In the genomic region with DNA sequence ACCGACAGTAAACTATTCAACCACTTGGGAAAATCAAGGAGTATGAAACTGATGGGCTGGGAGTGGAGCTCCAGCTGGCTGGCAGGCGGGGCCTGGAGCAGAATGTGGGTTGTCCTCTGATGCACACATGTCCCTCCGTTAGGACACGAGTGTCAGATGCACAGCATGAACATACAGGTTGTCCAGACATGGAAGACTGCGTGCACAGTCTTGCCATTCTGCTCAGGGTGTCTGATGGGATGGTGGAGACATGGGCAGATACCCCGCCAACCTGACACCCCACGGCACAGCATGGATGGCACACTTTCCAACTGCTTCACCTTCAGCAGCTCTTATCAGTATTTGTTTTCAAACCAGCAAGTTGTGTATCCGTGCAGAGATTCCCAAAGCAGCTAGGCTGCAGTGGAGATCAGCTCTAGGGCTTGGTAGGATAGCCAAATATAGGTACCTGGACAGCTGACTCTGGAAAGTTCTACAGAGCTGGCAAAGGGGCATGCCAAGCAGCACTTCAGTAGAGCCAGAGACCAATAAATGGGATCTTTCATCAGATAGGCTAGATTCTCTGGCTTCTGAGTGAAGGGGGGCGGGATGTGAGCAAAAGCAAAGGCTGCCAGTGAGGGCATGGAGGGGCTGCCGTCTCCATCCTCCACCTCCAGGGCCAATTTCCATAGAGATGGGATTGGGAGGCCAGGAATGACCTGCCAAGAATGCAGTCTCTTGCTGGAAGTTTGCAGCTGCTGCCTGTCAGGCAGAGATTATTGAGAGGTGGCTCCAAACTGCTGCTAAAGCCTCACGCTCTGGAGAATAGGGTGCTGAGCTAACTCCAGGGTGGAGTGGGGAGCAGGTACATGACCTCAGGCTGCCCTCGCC, we compare ENCODE assay signal across 24 cellular contexts. TPM values are rescaled to one million over a fixed set of nuclear protein-coding genes. Genes with fewer than 3 reads are reported as not detected.
DNase-seq lines count a peak whose midpoint lies in the region; ATAC-seq, FAIRE-seq and TF ChIP-seq lines count a peak whose summit lies in the region.
"Had no signal": no experiment of that assay in that cellular context is flagged by ENCODE, and none has a peak within 500 bp of the region (broad histone marks: within the 10 kb centered on the region; RNA-seq: fewer than 3 reads in every experiment).

No MANE protein-coding gene starts in this region.

- CTCF ChIA-PET in HepG2 (lab: Yijun Ruan, JAX; ENCODE audit: low intra/inter-chr PET ratio, low total read pairs): no interaction called here

- H3K4me3 Mint-ChIP-seq in activated T-cell treated with anti-CD3 and anti-CD28 coated beads, Interleukin-2, amount 50 U/mL, for 72 hours: no peak overlapping the region
- H3K4me3 Mint-ChIP-seq: CD4-positive, alpha-beta T cell; IgD-negative memory B cell had no signal

- no peaks in the 10 kb centered on the region for H3K4me1 Mint-ChIP-seq in activated T-cell treated with anti-CD3 and anti-CD28 coated beads, Interleukin-2, amount 50 U/mL, for 72 hours (ENCODE audit: low read depth)
- H3K4me1 Mint-ChIP-seq: IgD-negative memory B cell had no signal

- DNase-seq in Ammon's horn (ENCODE audit: low spot score) (peak; percentile 62), esophagus muscularis mucosa (ENCODE audit: extremely low spot score) (peak; percentile 84), right atrium auricular region (ENCODE audit: low spot score) (peak; percentile 40), psoas muscle (no peak), hepatocyte (ENCODE audit: low spot score) (no peak), HepG2 (ENCODE audit: low spot score) (no peak), ecto neural progenitor cell (ENCODE audit: low spot score) (no peak)
- DNase-seq in activated T-cell treated with anti-CD3 and anti-CD28 coated beads, Interleukin-2, amount 50 U/mL, for 72 hours: no peak
- DNase-seq: CD4-positive, alpha-beta T cell; DMS153; GDM1; H7; Karpas-422; MG63; NCI-H1048; NCI-H1436; NCI-H1930; NCI-H226; NCI-H526; Peyer's patch; SHP77 had no signal

- TF ChIP-seq POLR2A in esophagus muscularis mucosa (IDR thresholded peaks at IDR 0.05; ENCODE audit: low read depth): no peak
- TF ChIP-seq POLR2A in HepG2 (IDR thresholded peaks at IDR 0.05; ENCODE audit: insufficient read depth in 1 of 2, low read depth in 2 of 2, low read length in 2 of 2): no peak

- WGBS in esophagus muscularis mucosa: 80% methylated on average over 11 of the region's 12 CpGs
- WGBS in psoas muscle, 3 donors: 38 to 54% (median 46%) methylated on average over 12 of the region's 12 CpGs
- WGBS in hepatocyte (ENCODE audit: low lambda C conversion rate, missing lambda C conversion rate): 87% methylated on average over 12 of the region's 12 CpGs
- 17% methylated on average over 11 of the region's 12 CpGs for WGBS in HepG2 (ENCODE audit: low lambda C conversion rate)

- H3K79me2 ChIP-seq in hepatocyte: no peaks in the 10 kb centered on the region
- no peaks in the 10 kb centered on the region for H3K79me2 ChIP-seq in HepG2 (ENCODE audit: insufficient read depth, low read length)

- no TSS peak for BruUV-seq in HepG2 (replicated peaks; lab: Mats Ljungman, UMichigan)

- no peaks in the 10 kb centered on the region for H3K36me3 Mint-ChIP-seq in activated T-cell treated with anti-CD3 and anti-CD28 coated beads, Interleukin-2, amount 50 U/mL, for 72 hours (ENCODE audit: insufficient read depth in 2 of 2)
- H3K36me3 Mint-ChIP-seq: IgD-negative memory B cell had no signal

- H3K27ac ChIP-seq in esophagus muscularis mucosa (replicated peaks in 1 of 4): no peak overlapping the region
- no peak overlapping the region for H3K27ac ChIP-seq in right atrium auricular region
- no peak overlapping the region for H3K27ac ChIP-seq in psoas muscle
- no peak overlapping the region for H3K27ac ChIP-seq in hepatocyte
- no peak overlapping the region for H3K27ac ChIP-seq in HepG2 (ENCODE audit: extremely low read length, insufficient read depth, low read length)
- H3K27ac ChIP-seq: Peyer's patch had no signal

- POLR2A ChIA-PET in HepG2 (lab: Yijun Ruan, JAX): no interaction called here

- ATAC-seq in psoas muscle (peak; percentile 61 to 76 (median 68)), HepG2 (no peak)
- no peak for ATAC-seq in activated T-cell treated with anti-CD3 and anti-CD28 coated beads, Interleukin-2, amount 50 U/mL, for 72 hours (replicated peaks in 1 of 2)

- H3K4me2 ChIP-seq in hepatocyte (no peak overlapping the region), HepG2 (ENCODE audit: low read depth, low read length) (no peak overlapping the region)

- no peaks in the 10 kb centered on the region for H3K9me3 Mint-ChIP-seq in activated T-cell treated with anti-CD3 and anti-CD28 coated beads, Interleukin-2, amount 50 U/mL, for 72 hours
- H3K9me3 Mint-ChIP-seq: CD4-positive, alpha-beta T cell had no signal

- TF ChIP-seq RAD21 in HepG2 (CRISPR knock-in tag; IDR thresholded peaks at IDR 0.05): no peak

- H3K9me2 ChIP-seq in hepatocyte (replicated peaks; ENCODE audit: insufficient read depth): no peaks in the 10 kb centered on the region

- in situ Hi-C loops in HepG2 (cut with HindIII; ENCODE audit: extremely low pct_ligation_motif_present, low pct_unique_long_range_greater_than_20kb): no loop called here

- H3K9me3 ChIP-seq in esophagus muscularis mucosa: no peaks in the 10 kb centered on the region
- no peaks in the 10 kb centered on the region for H3K9me3 ChIP-seq in right atrium auricular region
- no peaks in the 10 kb centered on the region for H3K9me3 ChIP-seq in psoas muscle
- no peaks in the 10 kb centered on the region for H3K9me3 ChIP-seq in hepatocyte (ENCODE audit: low read depth)
- no peaks in the 10 kb centered on the region for H3K9me3 ChIP-seq in HepG2 (ENCODE audit: low read length)
- H3K9me3 ChIP-seq: Peyer's patch had no signal

- intact Hi-C loops in esophagus muscularis mucosa (cut with DNase I) (no loop called here), psoas muscle (cut with DNase I) (no loop called here), HepG2 (cut with micrococcal nuclease; ENCODE audit: unreplicated experiment) (no loop called here)

- H3K27me3 ChIP-seq in esophagus muscularis mucosa (no peaks in the 10 kb centered on the region), right atrium auricular region (no peaks in the 10 kb centered on the region), psoas muscle (ENCODE audit: insufficient read depth in 3 of 3, low read length in 2 of 3) (no peaks in the 10 kb centered on the region), hepatocyte (no peaks in the 10 kb centered on the region), HepG2 (ENCODE audit: control insufficient read depth in 1 of 2, insufficient read depth in 2 of 2, low read length in 2 of 2) (0 out of 5 replicates have a peak, but pooled peaks cover 2 to 5% of the 10 kb centered on the region in 2 experiments)
- H3K27me3 ChIP-seq: MG63, Peyer's patch had no signal

- no peak for FAIRE-seq in HepG2 (lab: Jason Lieb, UNC)
- FAIRE-seq: A204.1 had no signal

- TF ChIP-seq CTCF in esophagus muscularis mucosa (IDR thresholded peaks at IDR 0.05) (no peak), right atrium auricular region (IDR thresholded peaks at IDR 0.05) (no peak), psoas muscle (IDR thresholded peaks at IDR 0.05) (no peak), hepatocyte (IDR thresholded peaks at IDR 0.05; ENCODE audit: poor library complexity) (no peak), HepG2 (CRISPR knock-in tag; IDR thresholded peaks at IDR 0.05) (no peak)

- H2AFZ ChIP-seq in hepatocyte: no peak overlapping the region
- no peak overlapping the region for H2AFZ ChIP-seq in HepG2 (ENCODE audit: low read length)

- no peaks in the 10 kb centered on the region for H3K36me3 ChIP-seq in esophagus muscularis mucosa
- H3K36me3 ChIP-seq in right atrium auricular region: no peaks in the 10 kb centered on the region
- no peaks in the 10 kb centered on the region for H3K36me3 ChIP-seq in psoas muscle (ENCODE audit: insufficient read depth in 1 of 2, low read depth in 1 of 2)
- H3K36me3 ChIP-seq in hepatocyte (replicated peaks; ENCODE audit: insufficient read depth, low read depth): no peaks in the 10 kb centered on the region
- no peaks in the 10 kb centered on the region for H3K36me3 ChIP-seq in HepG2 (replicated peaks in 1 of 2; ENCODE audit: control insufficient read depth in 1 of 2, insufficient read depth in 2 of 2, low read length in 2 of 2)
- H3K36me3 ChIP-seq: MG63, Peyer's patch had no signal

- H3K4me3 ChIP-seq in esophagus muscularis mucosa (no peak overlapping the region), right atrium auricular region (no peak overlapping the region), psoas muscle (no peak overlapping the region), hepatocyte (no peak overlapping the region), HepG2 (replicated peaks in 1 of 3; ENCODE audit: insufficient read depth in 1 of 3, low read depth in 2 of 3, low read length in 3 of 3) (no peak overlapping the region)
- H3K4me3 ChIP-seq: MG63, Peyer's patch had no signal

- H3K9ac ChIP-seq in HepG2 (ENCODE audit: insufficient read depth, low read depth, low read length): no peak overlapping the region

- TF ChIP-seq EP300 in esophagus muscularis mucosa (IDR thresholded peaks at IDR 0.05) (no peak), HepG2 (IDR thresholded peaks at IDR 0.05; ENCODE audit: low read depth in 2 of 2, low read length in 2 of 2) (no peak), HepG2 (CRISPR knock-in tag; IDR thresholded peaks at IDR 0.05; ENCODE audit: borderline replicate concordance) (no peak)

- no peak overlapping the region for H3K27ac Mint-ChIP-seq in activated T-cell treated with anti-CD3 and anti-CD28 coated beads, Interleukin-2, amount 50 U/mL, for 72 hours
- H3K27ac Mint-ChIP-seq: CD4-positive, alpha-beta T cell; IgD-negative memory B cell had no signal

- peaks cover 27 to 34% (median 31%) of the 10 kb centered on the region in 4 donors for H3K4me1 ChIP-seq in esophagus muscularis mucosa
- peaks cover 0 to 20% of the 10 kb centered on the region in 2 donors for H3K4me1 ChIP-seq in right atrium auricular region
- peaks cover 26% of the 10 kb centered on the region for H3K4me1 ChIP-seq in psoas muscle
- no peaks in the 10 kb centered on the region for H3K4me1 ChIP-seq in hepatocyte (ENCODE audit: insufficient read depth)
- H3K4me1 ChIP-seq in HepG2 (ENCODE audit: insufficient read depth, low read length): no peaks in the 10 kb centered on the region
- H3K4me1 ChIP-seq: Peyer's patch had no signal

- H3K27me3 Mint-ChIP-seq in activated T-cell treated with anti-CD3 and anti-CD28 coated beads, Interleukin-2, amount 50 U/mL, for 72 hours (ENCODE audit: low read depth): no peaks in the 10 kb centered on the region

- no peaks in the 10 kb centered on the region for H4K20me1 ChIP-seq in hepatocyte (ENCODE audit: insufficient read depth, poor library complexity, severe bottlenecking)
- H4K20me1 ChIP-seq in HepG2 (ENCODE audit: insufficient read depth, low read length): no peaks in the 10 kb centered on the region

RNA-seq across cellular contexts. Expression of a gene that starts 47.2 kb away (rescaled TPM):
- total RNA-seq in esophagus muscularis mucosa (1 to 10 TPM in 2 of 4 donors, under 1 TPM in 2; 0.33 to 1.9 (median 0.81) TPM), right atrium auricular region (under 1 TPM; 0.33 to 0.59 TPM), psoas muscle (1 to 10 TPM; 1.8 to 6.7 (median 4.2) TPM), hepatocyte (0.76 and 1.6 TPM in 2 replicates), HepG2 (2016; rRNA removed; fragmentation: Illumina TruSeq; extraction: Trizol) (not detected in 2 replicates)
- polyA plus RNA-seq in psoas muscle (1 to 10 TPM in 1 of 3 donors, under 1 TPM in 1, not detected in 1; 0.30 to 1.1 TPM), hepatocyte (0.21 and 0.53 TPM in 2 replicates), HepG2 (2011; rRNA removed) (not detected in 2 replicates)
- total RNA-seq in HepG2 (2016; cell fraction: cytosol; rRNA removed; fragmentation: Illumina TruSeq; extraction: Trizol; ENCODE audit: low read depth): not detected in 2 replicates
- total RNA-seq in HepG2 (2016; cell fraction: insoluble cytoplasmic fraction; rRNA removed; fragmentation: Illumina TruSeq; extraction: Trizol): not detected in 2 replicates
- total RNA-seq in HepG2 (2016; cell fraction: membrane; rRNA removed; fragmentation: Illumina TruSeq; extraction: Trizol): not detected in 2 replicates
- total RNA-seq in HepG2 (2016; cell fraction: nucleus; rRNA removed; fragmentation: Illumina TruSeq; extraction: Trizol): not detected in 2 replicates
- not detected in 2 replicates for polyA plus RNA-seq in HepG2 (2011; cell fraction: cytosol; rRNA removed)
- not detected in 2 replicates for polyA plus RNA-seq in HepG2 (2011; cell fraction: nucleus; rRNA removed)
- not detected in 2 replicates for polyA plus RNA-seq in HepG2 (2012)
- not detected in 2 replicates for polyA plus RNA-seq in HepG2 (2016; cell fraction: cytosol; fragmentation: Illumina TruSeq; extraction: Trizol; ENCODE audit: low read depth)
- polyA plus RNA-seq in HepG2 (2016; cell fraction: insoluble cytoplasmic fraction; fragmentation: Illumina TruSeq; extraction: Trizol; ENCODE audit: low read depth): not detected in 2 replicates
- polyA plus RNA-seq in HepG2 (2016; cell fraction: membrane; fragmentation: Illumina TruSeq; extraction: Trizol; ENCODE audit: low read depth): not detected in 2 replicates
- not detected in 2 replicates for polyA plus RNA-seq in HepG2 (2016; cell fraction: nucleus; fragmentation: Illumina TruSeq; extraction: Trizol; ENCODE audit: insufficient read depth, low read depth)
- polyA minus RNA-seq in HepG2 (2011; rRNA and poly(A)+ RNA removed; ENCODE audit: low replicate concordance): 0.05 TPM in 1 of 2 replicates, not detected in the other
- not detected in 2 replicates for polyA minus RNA-seq in HepG2 (2011; cell fraction: cytosol; rRNA and poly(A)+ RNA removed)
- polyA minus RNA-seq in HepG2 (2011; cell fraction: nucleus; rRNA and poly(A)+ RNA removed): not detected in 2 replicates
- not detected for total RNA-seq in activated T-cell treated with anti-CD3 and anti-CD28 coated beads, Interleukin-2, amount 50 U/mL, for 72 hours
- total RNA-seq: CD4-positive, alpha-beta T cell; HT-29 had no signal
- polyA plus RNA-seq: IgD-negative memory B cell had no signal

Comparison
In these comparisons a context has a peak if more than half of its experiments do, and no peak if none do; other contexts are left out.
1. DNase-seq: peak in Ammon's horn (single experiment), esophagus muscularis mucosa (single experiment) and right atrium auricular region (single experiment); none in psoas muscle (0 of 2), hepatocyte (single experiment), HepG2 (single experiment), activated T-cell treated with anti-CD3 and anti-CD28 coated beads, Interleukin-2, amount 50 U/mL, for 72 hours (0 of 2) and ecto neural progenitor cell (single experiment).
2. ATAC-seq: peak in psoas muscle (4 of 4); none in HepG2 (single experiment) and activated T-cell treated with anti-CD3 and anti-CD28 coated beads, Interleukin-2, amount 50 U/mL, for 72 hours (0 of 2).